Comparison of ENCODE assay signal across 1 cellular context in genomic region chr1:112626193-112626592, GRCh38.
TF ChIP-seq lines count a peak whose summit lies in the region.

No MANE protein-coding gene starts in this region.

TF ChIP-seq in GM12878, 131 proteins besides CTCF, POLR2A, EP300 and RAD21:
- TF ChIP-seq HCFC1 (IDR thresholded peaks at IDR 0.05; ENCODE audit: low read length) = no peak
- TF ChIP-seq TARDBP (IDR thresholded peaks at IDR 0.05; ENCODE audit: borderline replicate concordance) = no peak
- TF ChIP-seq FOXK2 (IDR thresholded peaks at IDR 0.05) = no peak
- no peak for TF ChIP-seq ZSCAN29 (IDR thresholded peaks at IDR 0.05)
- no peak for TF ChIP-seq CREB1 (IDR thresholded peaks at IDR 0.05; ENCODE audit: low read depth)
- TF ChIP-seq NR2C2 (IDR thresholded peaks at IDR 0.05; ENCODE audit: borderline replicate concordance, control insufficient read depth, insufficient read length, low read depth) = no peak
- TF ChIP-seq IRF5 (IDR thresholded peaks at IDR 0.05; ENCODE audit: borderline replicate concordance) = no peak
- TF ChIP-seq ASH2L (IDR thresholded peaks at IDR 0.05; ENCODE audit: borderline replicate concordance, low read depth) = no peak
